Comparison of ENCODE assay signal across 16 cellular contexts in the genomic region with DNA sequence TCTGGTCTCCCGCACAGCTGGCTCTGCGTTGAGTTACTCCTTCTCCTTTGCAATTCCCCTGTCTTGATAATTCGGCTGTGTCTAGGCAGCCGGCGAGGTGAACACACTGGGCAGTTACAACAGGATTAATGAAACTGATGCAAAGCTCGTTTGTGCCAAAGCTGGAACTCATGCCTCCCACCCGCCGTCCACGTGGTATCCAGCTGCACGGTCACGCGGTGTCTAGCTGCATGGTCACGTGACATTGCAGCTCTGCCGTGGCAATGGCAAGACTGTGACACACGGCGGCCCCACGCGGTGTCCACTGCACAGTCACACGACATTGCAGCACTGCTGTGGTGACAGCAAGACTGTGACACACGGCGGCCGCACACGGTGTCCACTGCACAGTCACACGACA. TPM values are rescaled to one million over a fixed set of nuclear protein-coding genes. Genes with fewer than 3 reads are reported as not detected.
DNase-seq lines count a peak whose midpoint lies in the region; ATAC-seq and TF ChIP-seq lines count a peak whose summit lies in the region.
"Had no signal": no experiment of that assay in that cellular context is flagged by ENCODE, and none has a peak within 500 bp of the region (broad histone marks: within the 10 kb centered on the region; RNA-seq: fewer than 3 reads in every experiment).

No MANE protein-coding gene starts in this region.

- BruUV-seq in Caco-2 (replicated peaks; lab: Mats Ljungman, UMichigan): no TSS peak

- H3K4me1 Mint-ChIP-seq in activated naive CD8-positive, alpha-beta T cell treated with anti-CD3 and anti-CD28 coated beads, Interleukin-2, amount 10 ng/mL, durations not matched to agents 7 days and 5 days: no peaks in the 10 kb centered on the region
- no peaks in the 10 kb centered on the region for H3K4me1 Mint-ChIP-seq in activated naive CD8-positive, alpha-beta T cell treated with anti-CD3 and anti-CD28 coated beads for 36 hours
- no peaks in the 10 kb centered on the region for H3K4me1 Mint-ChIP-seq in Caco-2 (ENCODE audit: low read depth, unreplicated experiment)
- H3K4me1 Mint-ChIP-seq in naive thymus-derived CD4-positive, alpha-beta T cell: no peaks in the 10 kb centered on the region
- H3K4me1 Mint-ChIP-seq: CD4-positive, alpha-beta memory T cell; GM23338; H9 had no signal

- no peak overlapping the region for H3K4me3 Mint-ChIP-seq in activated naive CD8-positive, alpha-beta T cell treated with anti-CD3 and anti-CD28 coated beads, Interleukin-2, amount 10 ng/mL, durations not matched to agents 7 days and 5 days
- H3K4me3 Mint-ChIP-seq in activated naive CD8-positive, alpha-beta T cell treated with anti-CD3 and anti-CD28 coated beads for 36 hours: no peak overlapping the region
- H3K4me3 Mint-ChIP-seq in Caco-2 (ENCODE audit: unreplicated experiment): no peak overlapping the region
- H3K4me3 Mint-ChIP-seq in naive thymus-derived CD4-positive, alpha-beta T cell: no peak overlapping the region
- H3K4me3 Mint-ChIP-seq: CD4-positive, alpha-beta memory T cell; GM23338; H9 had no signal

- peak; percentile 10 for DNase-seq in activated naive CD8-positive, alpha-beta T cell treated with anti-CD3 and anti-CD28 coated beads, Interleukin-2, amount 10 ng/mL, durations not matched to agents 7 days and 5 days
- no peak for DNase-seq in activated naive CD8-positive, alpha-beta T cell treated with anti-CD3 and anti-CD28 coated beads for 36 hours
- DNase-seq in GM23248 (peak; percentile 1), mesenteric fat pad (ENCODE audit: low spot score) (peak; percentile 67), sciatic nerve (ENCODE audit: low spot score) (peak; percentile 33), Caco-2 (no peak)
- no peak for DNase-seq in naive thymus-derived CD4-positive, alpha-beta T cell
- DNase-seq: 8988T; C1 segment of cervical spinal cord; CD4-positive, alpha-beta memory T cell; COR-L47; DMS153; DND-41; H9 had no signal

- H3K9me2 ChIP-seq in GM23248 (ENCODE audit: insufficient read depth): no peaks in the 10 kb centered on the region

- no peak overlapping the region for H2AFZ ChIP-seq in GM23248
- H2AFZ ChIP-seq: GM23338 had no signal

- H3K27me3 ChIP-seq in GM23248 (replicated peaks; ENCODE audit: insufficient read depth) (no peaks in the 10 kb centered on the region), Caco-2 (replicated peaks; ENCODE audit: control insufficient read depth, insufficient read depth, low read length) (no peaks in the 10 kb centered on the region)
- H3K27me3 ChIP-seq in naive thymus-derived CD4-positive, alpha-beta T cell (ENCODE audit: control insufficient read depth in 2 of 2, insufficient read depth in 2 of 2, low read length in 2 of 2): no peaks in the 10 kb centered on the region

- 66 to 68% methylated on average over 24 of the region's 24 CpGs for WGBS in GM23248 (ENCODE audit: low coverage in 1 of 2, low lambda C conversion rate in 2 of 2, missing lambda C conversion rate in 2 of 2), 2 experiments

- ATAC-seq in activated naive CD8-positive, alpha-beta T cell treated with anti-CD3 and anti-CD28 coated beads, Interleukin-2, amount 10 ng/mL, durations not matched to agents 7 days and 5 days (ENCODE audit: low read depth): no peak
- no peak for ATAC-seq in sciatic nerve
- no peak for ATAC-seq in naive thymus-derived CD4-positive, alpha-beta T cell
- ATAC-seq: GM23338, HCT116 had no signal

- no peak overlapping the region for H3K27ac Mint-ChIP-seq in activated naive CD8-positive, alpha-beta T cell treated with anti-CD3 and anti-CD28 coated beads, Interleukin-2, amount 10 ng/mL, durations not matched to agents 7 days and 5 days
- no peak overlapping the region for H3K27ac Mint-ChIP-seq in activated naive CD8-positive, alpha-beta T cell treated with anti-CD3 and anti-CD28 coated beads for 36 hours
- H3K27ac Mint-ChIP-seq in Caco-2 (ENCODE audit: unreplicated experiment): no peak overlapping the region
- no peak overlapping the region for H3K27ac Mint-ChIP-seq in naive thymus-derived CD4-positive, alpha-beta T cell
- H3K27ac Mint-ChIP-seq: GM23338, H9 had no signal

- no peaks in the 10 kb centered on the region for H3K79me2 ChIP-seq in GM23248 (ENCODE audit: insufficient read depth)

- no peak overlapping the region for H3K27ac ChIP-seq in GM23248
- H3K27ac ChIP-seq in naive thymus-derived CD4-positive, alpha-beta T cell (ENCODE audit: low read depth, low read length): no peak overlapping the region

- H3K4me2 ChIP-seq in GM23248 (ENCODE audit: unreplicated experiment): no peak overlapping the region
- H3K4me2 ChIP-seq: GM23338 had no signal

- H3K9me3 Mint-ChIP-seq in activated naive CD8-positive, alpha-beta T cell treated with anti-CD3 and anti-CD28 coated beads, Interleukin-2, amount 10 ng/mL, durations not matched to agents 7 days and 5 days: no peaks in the 10 kb centered on the region
- H3K9me3 Mint-ChIP-seq in activated naive CD8-positive, alpha-beta T cell treated with anti-CD3 and anti-CD28 coated beads for 36 hours: no peaks in the 10 kb centered on the region
- no peaks in the 10 kb centered on the region for H3K9me3 Mint-ChIP-seq in Caco-2 (ENCODE audit: unreplicated experiment)
- H3K9me3 Mint-ChIP-seq in naive thymus-derived CD4-positive, alpha-beta T cell: peaks cover 0 to 2% (median 0%) of the 10 kb centered on the region in 11 donors
- H3K9me3 Mint-ChIP-seq: CD4-positive, alpha-beta memory T cell; GM23338 had no signal

- H3K4me1 ChIP-seq in GM23248 (ENCODE audit: insufficient read depth) (no peaks in the 10 kb centered on the region), Caco-2 (no peaks in the 10 kb centered on the region)
- H3K4me1 ChIP-seq in naive thymus-derived CD4-positive, alpha-beta T cell (ENCODE audit: control insufficient read depth in 2 of 2, insufficient read depth in 2 of 2, low read length in 2 of 2): no peaks in the 10 kb centered on the region

- no peaks in the 10 kb centered on the region for H3K9me3 ChIP-seq in GM23248 (ENCODE audit: low read depth)
- no peaks in the 10 kb centered on the region for H3K9me3 ChIP-seq in Caco-2
- H3K9me3 ChIP-seq in naive thymus-derived CD4-positive, alpha-beta T cell (ENCODE audit: control insufficient read depth in 2 of 3, low read length in 3 of 3): no peaks in the 10 kb centered on the region

- H3K36me3 ChIP-seq in GM23248 (ENCODE audit: low read depth): no peaks in the 10 kb centered on the region
- H3K36me3 ChIP-seq in Caco-2 (ENCODE audit: control insufficient read depth, insufficient read depth, low read length): no peaks in the 10 kb centered on the region
- H3K36me3 ChIP-seq in naive thymus-derived CD4-positive, alpha-beta T cell (ENCODE audit: control insufficient read depth in 2 of 3, insufficient read depth in 3 of 3, low read length in 3 of 3): no peaks in the 10 kb centered on the region

- intact Hi-C loops in sciatic nerve (cut with DNase I) (no loop called here), Caco-2 (cut with micrococcal nuclease; ENCODE audit: unreplicated experiment) (no loop called here)
- intact Hi-C loops in naive thymus-derived CD4-positive, alpha-beta T cell (cut with micrococcal nuclease): no loop called here

- POLR2A ChIA-PET in activated naive CD8-positive, alpha-beta T cell treated with anti-CD3 and anti-CD28 coated beads, Interleukin-2, amount 10 ng/mL, durations not matched to agents 7 days and 5 days (lab: Charles Lee): no interaction called here
- POLR2A ChIA-PET in Caco-2 (lab: Charles Lee): no interaction called here
- POLR2A ChIA-PET in naive thymus-derived CD4-positive, alpha-beta T cell (lab: Charles Lee): no interaction called here

- TF ChIP-seq CTCF in Caco-2 (IDR thresholded peaks at IDR 0.05; ENCODE audit: insufficient read depth in 1 of 2, low read depth in 1 of 2, low read length in 1 of 2, severe bottlenecking in 1 of 2, unreplicated experiment in 1 of 2): no peak

- H3K36me3 Mint-ChIP-seq in activated naive CD8-positive, alpha-beta T cell treated with anti-CD3 and anti-CD28 coated beads, Interleukin-2, amount 10 ng/mL, durations not matched to agents 7 days and 5 days: no peaks in the 10 kb centered on the region
- no peaks in the 10 kb centered on the region for H3K36me3 Mint-ChIP-seq in activated naive CD8-positive, alpha-beta T cell treated with anti-CD3 and anti-CD28 coated beads for 36 hours
- H3K36me3 Mint-ChIP-seq in Caco-2 (ENCODE audit: insufficient read depth, unreplicated experiment): no peaks in the 10 kb centered on the region
- H3K36me3 Mint-ChIP-seq in naive thymus-derived CD4-positive, alpha-beta T cell: no peaks in the 10 kb centered on the region
- H3K36me3 Mint-ChIP-seq: CD4-positive, alpha-beta memory T cell had no signal

- CTCF ChIA-PET in Caco-2 (lab: Charles Lee): no interaction called here
- CTCF ChIA-PET in naive thymus-derived CD4-positive, alpha-beta T cell (lab: Charles Lee): no interaction called here

- H3K4me3 ChIP-seq in GM23248: no peak overlapping the region
- H3K4me3 ChIP-seq in Caco-2 (ENCODE audit: low read depth, low read length): no peak overlapping the region
- no peak overlapping the region for H3K4me3 ChIP-seq in naive thymus-derived CD4-positive, alpha-beta T cell (ENCODE audit: low read length)
- H3K4me3 ChIP-seq: GM23338 had no signal

- in situ Hi-C loops in GM23248 (cut with MboI): no loop called here

- H3K9ac ChIP-seq in GM23248: no peak overlapping the region

- no peaks in the 10 kb centered on the region for H3K27me3 Mint-ChIP-seq in activated naive CD8-positive, alpha-beta T cell treated with anti-CD3 and anti-CD28 coated beads, Interleukin-2, amount 10 ng/mL, durations not matched to agents 7 days and 5 days
- no peaks in the 10 kb centered on the region for H3K27me3 Mint-ChIP-seq in activated naive CD8-positive, alpha-beta T cell treated with anti-CD3 and anti-CD28 coated beads for 36 hours
- H3K27me3 Mint-ChIP-seq in Caco-2 (ENCODE audit: insufficient read depth, unreplicated experiment): no peaks in the 10 kb centered on the region
- peaks cover 0 to 5% (median 0%) of the 10 kb centered on the region in 5 donors for H3K27me3 Mint-ChIP-seq in naive thymus-derived CD4-positive, alpha-beta T cell
- H3K27me3 Mint-ChIP-seq: CD4-positive, alpha-beta memory T cell had no signal

- H3F3A ChIP-seq in GM23248 (ENCODE audit: insufficient read depth): no peaks in the 10 kb centered on the region

- no peaks in the 10 kb centered on the region for H4K20me1 ChIP-seq in GM23248 (ENCODE audit: insufficient read depth)

RNA-seq across cellular contexts. Expression of a gene that starts 31.2 kb away (rescaled TPM):
- total RNA-seq in activated naive CD8-positive, alpha-beta T cell treated with anti-CD3 and anti-CD28 coated beads, Interleukin-2, amount 10 ng/mL, durations not matched to agents 7 days and 5 days: 10 to 100 TPM; 73.1 to 76.6 TPM
- total RNA-seq in activated naive CD8-positive, alpha-beta T cell treated with anti-CD3 and anti-CD28 coated beads for 36 hours: 10 to 100 TPM; 58.2 to 61.2 TPM
- total RNA-seq in GM23248 (2014; rRNA removed; shearing (Covaris generic)): 222 and 237 TPM in 2 replicates
- polyA plus RNA-seq in GM23248 (2016; fragmentation: Nextera tagmentation; extraction: Ambion mirVana): 324 and 338 TPM in 2 replicates
- total RNA-seq in mesenteric fat pad (116 TPM), sciatic nerve (105 TPM), Caco-2 (2022) (211 and 224 TPM in 2 replicates)
- total RNA-seq in naive thymus-derived CD4-positive, alpha-beta T cell: 10 to 100 TPM; 65.2 to 88.6 (median 79.4) TPM
- polyA plus RNA-seq in naive thymus-derived CD4-positive, alpha-beta T cell: 100 to 1,000 TPM; 103 to 126 TPM

Comparison
In these comparisons a context has a peak if more than half of its experiments do, and no peak if none do; other contexts are left out.
1. DNase-seq: peak in activated naive CD8-positive, alpha-beta T cell treated with anti-CD3 and anti-CD28 coated beads, Interleukin-2, amount 10 ng/mL, durations not matched to agents 7 days and 5 days (single experiment), GM23248 (single experiment), mesenteric fat pad (single experiment) and sciatic nerve (single experiment); none in activated naive CD8-positive, alpha-beta T cell treated with anti-CD3 and anti-CD28 coated beads for 36 hours (single experiment), Caco-2 (0 of 2) and naive thymus-derived CD4-positive, alpha-beta T cell (0 of 9).